Comparison of ENCODE assay signal across 11 cellular contexts in the genomic region with DNA sequence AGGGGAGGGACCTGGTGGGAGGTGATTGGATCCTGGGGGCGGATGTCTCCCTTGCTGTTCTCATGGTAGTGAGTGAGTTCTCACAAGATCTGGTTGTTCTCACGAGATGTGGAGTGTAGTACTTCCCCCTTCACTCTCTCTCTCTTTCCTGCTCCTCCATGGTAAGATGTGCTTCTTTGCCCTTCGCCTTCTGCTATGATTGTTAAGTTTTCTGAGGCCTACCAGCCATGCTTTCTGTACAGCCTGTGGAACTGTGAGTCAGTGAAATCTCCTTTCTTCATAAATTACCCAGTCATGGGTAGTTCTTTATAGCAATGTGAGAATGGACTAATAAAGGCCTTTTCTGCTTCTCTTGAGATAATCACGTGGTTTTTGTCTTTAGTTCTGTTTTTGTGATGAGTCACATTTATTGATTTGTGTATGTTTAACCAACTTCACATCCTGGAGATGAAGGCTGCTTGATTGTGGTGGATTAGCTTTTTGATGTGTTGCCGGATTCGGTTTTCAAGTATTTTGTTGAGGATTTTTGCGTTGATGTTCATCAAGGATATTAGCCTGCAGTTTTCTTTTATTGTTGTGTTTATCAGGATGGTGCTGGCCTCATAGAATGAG. TPM values are rescaled to one million over a fixed set of nuclear protein-coding genes. Genes with fewer than 3 reads are reported as not detected.
DNase-seq lines count a peak whose midpoint lies in the region; ATAC-seq and TF ChIP-seq lines count a peak whose summit lies in the region.
"Had no signal": no experiment of that assay in that cellular context is flagged by ENCODE, and none has a peak within 500 bp of the region (broad histone marks: within the 10 kb centered on the region; RNA-seq: fewer than 3 reads in every experiment).

No MANE protein-coding gene starts in this region.

- peak; percentile 53 for ATAC-seq in HG02852 (IDR thresholded peaks at IDR 0.05; ENCODE audit: unreplicated experiment)
- ATAC-seq in T-cell (replicated peaks in 1 of 4), result peak; percentile 34 to 62 (median 56)
- no peak for ATAC-seq in GM21619 (IDR thresholded peaks at IDR 0.05; ENCODE audit: unreplicated experiment)
- no peak for ATAC-seq in GM18519 (IDR thresholded peaks at IDR 0.05; ENCODE audit: low FRiP score, unreplicated experiment)

- intact Hi-C loops in posterior vena cava (cut with DNase I), result no loop called here

- peak overlapping the region; percentile 63 to 73 for H3K27ac ChIP-seq in right atrium auricular region
- H3K27ac ChIP-seq: neutrophil had no signal

- no peaks in the 10 kb centered on the region for H3K27me3 Mint-ChIP-seq in T-cell

- H3K27ac Mint-ChIP-seq in T-cell, result peak overlapping the region; percentile 73 to 81

- peaks cover 6% of the 10 kb centered on the region for H3K36me3 Mint-ChIP-seq in T-cell

- peaks cover under 1% of the 10 kb centered on the region; the same call in 1 of the 2 replicates for H3K36me3 ChIP-seq in GM06990 (ENCODE audit: control insufficient read depth, insufficient read depth, low read length)
- no peaks in the 10 kb centered on the region for H3K36me3 ChIP-seq in right atrium auricular region
- H3K36me3 ChIP-seq: neutrophil had no signal

- DNase-seq in GM06990 (ENCODE audit: extremely low read depth, insufficient read length) (no peak), T-cell (peak in 2 of 34 experiments; percentile 5 to 9), right atrium auricular region (ENCODE audit: low spot score) (no peak), posterior vena cava (ENCODE audit: low spot score) (no peak), NCI-H1436 (lab: John Stamatoyannopoulos, UW) (no peak)
- DNase-seq: activated CD8-positive, alpha-beta memory T cell treated with anti-CD3 and anti-CD28 coated beads, Interleukin-2, amount 50 U/mL, for 48 hours; DMS79 had no signal

- POLR2A ChIA-PET in T-cell (lab: Charles Lee), result interaction anchor here in 1 of 2 donors (0.6 to 0.7 kb wide), 2 partner anchors 342 to 1572 kb away, joined by 3 to 6 read pairs; no protein-coding TSS in a partner anchor

- H3K4me1 Mint-ChIP-seq in T-cell, result peaks cover 62 to 73% (median 65%) of the 10 kb centered on the region in 3 donors

- H3K9me3 Mint-ChIP-seq in T-cell, result peaks cover 0 to 7% (median 2%) of the 10 kb centered on the region in 3 donors

- CTCF ChIA-PET in T-cell (lab: Charles Lee), result interaction anchor here in 1 of 2 donors (0.8 to 3.7 kb wide), 4 partner anchors 13 to 1460 kb away, joined by 3 to 20 read pairs (median 3); no protein-coding TSS in a partner anchor

- H3K4me3 ChIP-seq in GM06990 (replicated peaks; ENCODE audit: low read depth, low read length), result peak overlapping the region; percentile 59
- H3K4me3 ChIP-seq in right atrium auricular region, result no peak overlapping the region

- peak overlapping the region; percentile 2 to 57 (median 14) for H3K4me3 Mint-ChIP-seq in T-cell

- H3K4me1 ChIP-seq in right atrium auricular region, result peaks cover 0 to 22% of the 10 kb centered on the region in 2 donors

- no peaks in the 10 kb centered on the region for H3K27me3 ChIP-seq in GM06990 (replicated peaks; ENCODE audit: control insufficient read depth, insufficient read depth, low read length)
- H3K27me3 ChIP-seq in right atrium auricular region, result no peaks in the 10 kb centered on the region
- H3K27me3 ChIP-seq: neutrophil had no signal

- TF ChIP-seq CTCF in GM06990 (IDR thresholded peaks at IDR 0.05; ENCODE audit: insufficient read depth, low read length, poor library complexity, severe bottlenecking), result no peak
- no peak for TF ChIP-seq CTCF in right atrium auricular region (IDR thresholded peaks at IDR 0.05)

- H3K9me3 ChIP-seq in right atrium auricular region, result no peaks in the 10 kb centered on the region
- H3K9me3 ChIP-seq: neutrophil had no signal

RNA-seq across cellular contexts. Expression of gene RABGAP1L, which starts 45.5 kb away (rescaled TPM):
- total RNA-seq in T-cell (100 to 1,000 TPM in 1 of 5 donors, 10 to 100 TPM in 4; 75.0 to 108 (median 82.3) TPM), right atrium auricular region (100 to 1,000 TPM; 148 to 174 TPM), posterior vena cava (10 to 100 TPM; 32.9 to 41.4 TPM)

Comparison
In these comparisons a context has a peak if more than half of its experiments do, and no peak if none do; other contexts are left out.
1. ATAC-seq: peak in HG02852 (single experiment) and T-cell (4 of 4); none in GM21619 (single experiment) and GM18519 (single experiment).